In genomic region chr15:50181983-50182232, GRCh38 we compare ENCODE assay signal across 2 cellular contexts.
TF ChIP-seq lines count a peak whose summit lies in the region.

SLC27A2 (plus strand) TSS chr15:50182196; CDS start chr15:50182428, 232 bp downstream.

TF ChIP-seq in K562, 482 proteins besides CTCF, POLR2A, EP300 and RAD21 (continues in another document):
- TF ChIP-seq DEAF1 (CRISPR knock-in tag; IDR thresholded peaks at IDR 0.05): no peak
- TF ChIP-seq SREBF2 (CRISPR knock-in tag; IDR thresholded peaks at IDR 0.05): no peak
- TF ChIP-seq KDM4B (IDR thresholded peaks at IDR 0.05; ENCODE audit: borderline replicate concordance in 2 of 2, low read depth in 1 of 2): no peak
- TF ChIP-seq CHCHD3 (CRISPR knock-in tag; IDR thresholded peaks at IDR 0.05): no peak
- TF ChIP-seq, protein P1, sequence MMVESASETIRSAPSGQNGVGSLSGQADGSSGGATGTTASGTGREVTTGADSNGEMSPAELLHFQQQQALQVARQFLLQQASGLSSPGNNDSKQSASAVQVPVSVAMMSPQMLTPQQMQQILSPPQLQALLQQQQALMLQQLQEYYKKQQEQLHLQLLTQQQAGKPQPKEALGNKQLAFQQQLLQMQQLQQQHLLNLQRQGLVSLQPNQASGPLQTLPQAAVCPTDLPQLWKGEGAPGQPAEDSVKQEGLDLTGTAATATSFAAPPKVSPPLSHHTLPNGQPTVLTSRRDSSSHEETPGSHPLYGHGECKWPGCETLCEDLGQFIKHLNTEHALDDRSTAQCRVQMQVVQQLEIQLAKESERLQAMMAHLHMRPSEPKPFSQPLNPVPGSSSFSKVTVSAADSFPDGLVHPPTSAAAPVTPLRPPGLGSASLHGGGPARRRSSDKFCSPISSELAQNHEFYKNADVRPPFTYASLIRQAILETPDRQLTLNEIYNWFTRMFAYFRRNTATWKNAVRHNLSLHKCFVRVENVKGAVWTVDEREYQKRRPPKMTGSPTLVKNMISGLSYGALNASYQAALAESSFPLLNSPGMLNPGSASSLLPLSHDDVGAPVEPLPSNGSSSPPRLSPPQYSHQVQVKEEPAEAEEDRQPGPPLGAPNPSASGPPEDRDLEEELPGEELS (CRISPR knock-in tag; IDR thresholded peaks at IDR 0.05; ENCODE audit: borderline replicate concordance): peak; percentile 75; the same call in 1 of the 2 replicates
- TF ChIP-seq CHD4 (IDR thresholded peaks at IDR 0.05; ENCODE audit: insufficient read depth, insufficient replicate concordance, low read depth, low read length, poor library complexity, severe bottlenecking): no peak
- TF ChIP-seq MNT (conservative IDR thresholded peaks at IDR 0.05): peak in 1 of 2 experiments; percentile 32; a peak in 1 of 4 replicates
- TF ChIP-seq ZFP1 (CRISPR knock-in tag; IDR thresholded peaks at IDR 0.05): no peak
- TF ChIP-seq CBFA2T2 (conservative IDR thresholded peaks at IDR 0.05): no peak
- TF ChIP-seq CBX5 (IDR thresholded peaks at IDR 0.05; ENCODE audit: borderline replicate concordance, low read depth): no peak
- TF ChIP-seq MCM3 (IDR thresholded peaks at IDR 0.05): no peak
- no peak for TF ChIP-seq MAFF (IDR thresholded peaks at IDR 0.05; ENCODE audit: low read length)
- TF ChIP-seq RB1 (IDR thresholded peaks at IDR 0.05; ENCODE audit: low read depth): no peak
- TF ChIP-seq HOMEZ (CRISPR knock-in tag; IDR thresholded peaks at IDR 0.05): no peak
- no peak for TF ChIP-seq ZNF592 (IDR thresholded peaks at IDR 0.05)
- no peak for TF ChIP-seq ZNF324 (CRISPR knock-in tag; IDR thresholded peaks at IDR 0.05)
- no peak for TF ChIP-seq HNRNPK (IDR thresholded peaks at IDR 0.05; ENCODE audit: low read depth, low read length, poor library complexity, severe bottlenecking)
- TF ChIP-seq EGR1 (conservative IDR thresholded peaks at IDR 0.05): peak; percentile 86

TF ChIP-seq in HepG2, 621 proteins besides CTCF, POLR2A, EP300 and RAD21 (continues in another document):
- peak; percentile 60; the same call in 1 of the 2 replicates for TF ChIP-seq GPN1 (CRISPR knock-in tag; IDR thresholded peaks at IDR 0.05; ENCODE audit: borderline replicate concordance)
- TF ChIP-seq ZBTB20 (CRISPR knock-in tag; IDR thresholded peaks at IDR 0.05; ENCODE audit: borderline replicate concordance, low read depth): no peak
- no peak for TF ChIP-seq ZNF772 (CRISPR knock-in tag; IDR thresholded peaks at IDR 0.05)
- TF ChIP-seq ZBTB21 (CRISPR knock-in tag; IDR thresholded peaks at IDR 0.05): no peak
- no peak for TF ChIP-seq DDIT3 (CRISPR knock-in tag; IDR thresholded peaks at IDR 0.05)
- no peak for TF ChIP-seq SKIL (CRISPR knock-in tag; IDR thresholded peaks at IDR 0.05; ENCODE audit: borderline replicate concordance)
- TF ChIP-seq ZNF652 (CRISPR knock-in tag; IDR thresholded peaks at IDR 0.05; ENCODE audit: borderline replicate concordance, low read depth): no peak
- no peak for TF ChIP-seq ZSCAN9 (CRISPR knock-in tag; IDR thresholded peaks at IDR 0.05; ENCODE audit: borderline replicate concordance)
- 0 out of 2 replicates have a peak, but pooled peaks have one; percentile 83 for TF ChIP-seq UBTF (CRISPR knock-in tag; IDR thresholded peaks at IDR 0.05)
- no peak for TF ChIP-seq NFIB (CRISPR knock-in tag; IDR thresholded peaks at IDR 0.05; ENCODE audit: borderline replicate concordance)
- peak; percentile 72 for TF ChIP-seq MNT (IDR thresholded peaks at IDR 0.05)
- TF ChIP-seq, protein P2, sequence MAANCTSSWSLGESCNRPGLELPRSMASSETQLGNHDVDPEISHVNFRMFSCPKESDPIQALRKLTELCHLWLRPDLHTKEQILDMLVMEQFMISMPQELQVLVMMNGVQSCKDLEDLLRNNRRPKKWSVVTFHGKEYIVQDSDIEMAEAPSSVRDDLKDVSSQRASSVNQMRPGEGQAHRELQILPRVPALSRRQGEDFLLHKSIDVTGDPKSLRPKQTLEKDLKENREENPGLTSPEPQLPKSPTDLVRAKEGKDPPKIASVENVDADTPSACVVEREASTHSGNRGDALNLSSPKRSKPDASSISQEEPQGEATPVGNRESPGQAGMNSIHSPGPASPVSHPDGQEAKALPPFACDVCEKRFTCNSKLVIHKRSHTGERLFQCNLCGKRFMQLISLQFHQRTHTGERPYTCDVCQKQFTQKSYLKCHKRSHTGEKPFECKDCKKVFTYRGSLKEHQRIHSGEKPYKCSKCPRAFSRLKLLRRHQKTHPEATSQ (CRISPR knock-in tag; IDR thresholded peaks at IDR 0.05; ENCODE audit: borderline replicate concordance): no peak
- TF ChIP-seq, protein P3, sequence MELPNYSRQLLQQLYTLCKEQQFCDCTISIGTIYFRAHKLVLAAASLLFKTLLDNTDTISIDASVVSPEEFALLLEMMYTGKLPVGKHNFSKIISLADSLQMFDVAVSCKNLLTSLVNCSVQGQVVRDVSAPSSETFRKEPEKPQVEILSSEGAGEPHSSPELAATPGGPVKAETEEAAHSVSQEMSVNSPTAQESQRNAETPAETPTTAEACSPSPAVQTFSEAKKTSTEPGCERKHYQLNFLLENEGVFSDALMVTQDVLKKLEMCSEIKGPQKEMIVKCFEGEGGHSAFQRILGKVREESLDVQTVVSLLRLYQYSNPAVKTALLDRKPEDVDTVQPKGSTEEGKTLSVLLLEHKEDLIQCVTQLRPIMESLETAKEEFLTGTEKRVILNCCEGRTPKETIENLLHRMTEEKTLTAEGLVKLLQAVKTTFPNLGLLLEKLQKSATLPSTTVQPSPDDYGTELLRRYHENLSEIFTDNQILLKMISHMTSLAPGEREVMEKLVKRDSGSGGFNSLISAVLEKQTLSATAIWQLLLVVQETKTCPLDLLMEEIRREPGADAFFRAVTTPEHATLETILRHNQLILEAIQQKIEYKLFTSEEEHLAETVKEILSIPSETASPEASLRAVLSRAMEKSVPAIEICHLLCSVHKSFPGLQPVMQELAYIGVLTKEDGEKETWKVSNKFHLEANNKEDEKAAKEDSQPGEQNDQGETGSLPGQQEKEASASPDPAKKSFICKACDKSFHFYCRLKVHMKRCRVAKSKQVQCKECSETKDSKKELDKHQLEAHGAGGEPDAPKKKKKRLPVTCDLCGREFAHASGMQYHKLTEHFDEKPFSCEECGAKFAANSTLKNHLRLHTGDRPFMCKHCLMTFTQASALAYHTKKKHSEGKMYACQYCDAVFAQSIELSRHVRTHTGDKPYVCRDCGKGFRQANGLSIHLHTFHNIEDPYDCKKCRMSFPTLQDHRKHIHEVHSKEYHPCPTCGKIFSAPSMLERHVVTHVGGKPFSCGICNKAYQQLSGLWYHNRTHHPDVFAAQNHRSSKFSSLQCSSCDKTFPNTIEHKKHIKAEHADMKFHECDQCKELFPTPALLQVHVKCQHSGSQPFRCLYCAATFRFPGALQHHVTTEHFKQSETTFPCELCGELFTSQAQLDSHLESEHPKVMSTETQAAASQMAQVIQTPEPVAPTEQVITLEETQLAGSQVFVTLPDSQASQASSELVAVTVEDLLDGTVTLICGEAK (IDR thresholded peaks at IDR 0.05): no peak
- TF ChIP-seq, protein P3 (CRISPR knock-in tag; IDR thresholded peaks at IDR 0.05): peak; percentile 31; the same call in 1 of the 2 replicates
- TF ChIP-seq SKI (IDR thresholded peaks at IDR 0.05; ENCODE audit: partially characterized antibody): no peak
- no peak for TF ChIP-seq ZNF629 (CRISPR knock-in tag; conservative IDR thresholded peaks at IDR 0.05)
- TF ChIP-seq ZNF570 (CRISPR knock-in tag; IDR thresholded peaks at IDR 0.05; ENCODE audit: borderline replicate concordance): no peak
- peak; percentile 81; the same call in 1 of the 2 replicates for TF ChIP-seq CCDC6 (CRISPR knock-in tag; IDR thresholded peaks at IDR 0.05)
- no peak for TF ChIP-seq ESRRA (CRISPR knock-in tag; IDR thresholded peaks at IDR 0.05; ENCODE audit: low read depth)
- TF ChIP-seq, protein P4, sequence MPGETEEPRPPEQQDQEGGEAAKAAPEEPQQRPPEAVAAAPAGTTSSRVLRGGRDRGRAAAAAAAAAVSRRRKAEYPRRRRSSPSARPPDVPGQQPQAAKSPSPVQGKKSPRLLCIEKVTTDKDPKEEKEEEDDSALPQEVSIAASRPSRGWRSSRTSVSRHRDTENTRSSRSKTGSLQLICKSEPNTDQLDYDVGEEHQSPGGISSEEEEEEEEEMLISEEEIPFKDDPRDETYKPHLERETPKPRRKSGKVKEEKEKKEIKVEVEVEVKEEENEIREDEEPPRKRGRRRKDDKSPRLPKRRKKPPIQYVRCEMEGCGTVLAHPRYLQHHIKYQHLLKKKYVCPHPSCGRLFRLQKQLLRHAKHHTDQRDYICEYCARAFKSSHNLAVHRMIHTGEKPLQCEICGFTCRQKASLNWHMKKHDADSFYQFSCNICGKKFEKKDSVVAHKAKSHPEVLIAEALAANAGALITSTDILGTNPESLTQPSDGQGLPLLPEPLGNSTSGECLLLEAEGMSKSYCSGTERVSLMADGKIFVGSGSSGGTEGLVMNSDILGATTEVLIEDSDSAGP (CRISPR knock-in tag; IDR thresholded peaks at IDR 0.05; ENCODE audit: borderline replicate concordance): no peak; the same call in 1 of the 2 replicates
- TF ChIP-seq, protein P5, sequence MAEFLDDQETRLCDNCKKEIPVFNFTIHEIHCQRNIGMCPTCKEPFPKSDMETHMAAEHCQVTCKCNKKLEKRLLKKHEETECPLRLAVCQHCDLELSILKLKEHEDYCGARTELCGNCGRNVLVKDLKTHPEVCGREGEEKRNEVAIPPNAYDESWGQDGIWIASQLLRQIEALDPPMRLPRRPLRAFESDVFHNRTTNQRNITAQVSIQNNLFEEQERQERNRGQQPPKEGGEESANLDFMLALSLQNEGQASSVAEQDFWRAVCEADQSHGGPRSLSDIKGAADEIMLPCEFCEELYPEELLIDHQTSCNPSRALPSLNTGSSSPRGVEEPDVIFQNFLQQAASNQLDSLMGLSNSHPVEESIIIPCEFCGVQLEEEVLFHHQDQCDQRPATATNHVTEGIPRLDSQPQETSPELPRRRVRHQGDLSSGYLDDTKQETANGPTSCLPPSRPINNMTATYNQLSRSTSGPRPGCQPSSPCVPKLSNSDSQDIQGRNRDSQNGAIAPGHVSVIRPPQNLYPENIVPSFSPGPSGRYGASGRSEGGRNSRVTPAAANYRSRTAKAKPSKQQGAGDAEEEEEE (CRISPR knock-in tag; IDR thresholded peaks at IDR 0.05; ENCODE audit: borderline replicate concordance): no peak
